In genomic region chr1:150414592-150414991, GRCh38 we compare ENCODE assay signal across 14 cellular contexts. TPM values are rescaled to one million over a fixed set of nuclear protein-coding genes. Genes with fewer than 3 reads are reported as not detected.
DNase-seq lines count a peak whose midpoint lies in the region; ATAC-seq and TF ChIP-seq lines count a peak whose summit lies in the region.
"Had no signal": no experiment of that assay in that cellular context is flagged by ENCODE, and none has a peak within 500 bp of the region (broad histone marks: within the 10 kb centered on the region; RNA-seq: fewer than 3 reads in every experiment).

No MANE protein-coding gene starts in this region.

- POLR2A ChIA-PET in CD8-positive, alpha-beta T cell (lab: Charles Lee): interaction anchor here (1.3 kb wide), 1 partner anchor 11 kb away, joined by 3 read pairs; no protein-coding TSS in a partner anchor
- POLR2A ChIA-PET in WTC11 (lab: Charles Lee): no interaction called here

- peaks cover 51% of the 10 kb centered on the region for H3K4me1 Mint-ChIP-seq in activated naive CD8-positive, alpha-beta T cell (ENCODE audit: low read depth)
- peaks cover 48% of the 10 kb centered on the region for H3K4me1 Mint-ChIP-seq in activated naive CD8-positive, alpha-beta T cell treated with anti-CD3 and anti-CD28 coated beads for 36 hours
- peaks cover 45% of the 10 kb centered on the region for H3K4me1 Mint-ChIP-seq in CD8-positive, alpha-beta T cell (ENCODE audit: low read depth)
- H3K4me1 Mint-ChIP-seq in WTC11: peaks cover 6% of the 10 kb centered on the region
- peaks cover 65% of the 10 kb centered on the region for H3K4me1 Mint-ChIP-seq in stimulated activated effector memory CD8-positive, alpha-beta T cell treated with anti-CD3 and anti-CD28 coated beads, Interleukin-12 subunit alpha, Interleukin-12 subunit beta, amount 100 ng/mL, for 72 hours

- CTCF ChIA-PET in CD8-positive, alpha-beta T cell (lab: Charles Lee): no interaction called here
- CTCF ChIA-PET in WTC11 (lab: Charles Lee): interaction anchor here (1.1 kb wide), 1 partner anchor 15 kb away, joined by 4 read pairs; no protein-coding TSS in a partner anchor

- H3K36me3 Mint-ChIP-seq in activated naive CD8-positive, alpha-beta T cell: peaks cover 3% of the 10 kb centered on the region
- H3K36me3 Mint-ChIP-seq in activated naive CD8-positive, alpha-beta T cell treated with anti-CD3 and anti-CD28 coated beads for 36 hours: peaks cover 14% of the 10 kb centered on the region
- H3K36me3 Mint-ChIP-seq in CD8-positive, alpha-beta T cell: peaks cover 42% of the 10 kb centered on the region
- 0 out of 2 replicates have a peak, but pooled peaks cover 4% of the 10 kb centered on the region for H3K36me3 Mint-ChIP-seq in WTC11
- H3K36me3 Mint-ChIP-seq in stimulated activated effector memory CD8-positive, alpha-beta T cell treated with anti-CD3 and anti-CD28 coated beads, Interleukin-12 subunit alpha, Interleukin-12 subunit beta, amount 100 ng/mL, for 72 hours: peaks cover 20% of the 10 kb centered on the region

- H3K27ac Mint-ChIP-seq in activated naive CD8-positive, alpha-beta T cell: peak overlapping the region; percentile 65
- no peak overlapping the region for H3K27ac Mint-ChIP-seq in activated naive CD8-positive, alpha-beta T cell treated with anti-CD3 and anti-CD28 coated beads for 36 hours
- H3K27ac Mint-ChIP-seq in CD8-positive, alpha-beta T cell: peak overlapping the region; percentile 4
- H3K27ac Mint-ChIP-seq in WTC11: 0 out of 2 replicates have a peak overlapping the region, but pooled peaks have one; percentile 12
- H3K27ac Mint-ChIP-seq in stimulated activated effector memory CD8-positive, alpha-beta T cell treated with anti-CD3 and anti-CD28 coated beads, Interleukin-12 subunit alpha, Interleukin-12 subunit beta, amount 100 ng/mL, for 72 hours: peak overlapping the region; percentile 30
- H3K27ac Mint-ChIP-seq: B cell had no signal

- no peak overlapping the region for H3K27ac ChIP-seq in CD8-positive, alpha-beta T cell (ENCODE audit: low read depth, low read length)
- no peak overlapping the region for H3K27ac ChIP-seq in effector memory CD4-positive, alpha-beta T cell (ENCODE audit: insufficient read depth, low read length, poor library complexity, severe bottlenecking)

- no peaks in the 10 kb centered on the region for H3K27me3 Mint-ChIP-seq in activated naive CD8-positive, alpha-beta T cell
- no peaks in the 10 kb centered on the region for H3K27me3 Mint-ChIP-seq in activated naive CD8-positive, alpha-beta T cell treated with anti-CD3 and anti-CD28 coated beads for 36 hours
- no peaks in the 10 kb centered on the region for H3K27me3 Mint-ChIP-seq in CD8-positive, alpha-beta T cell (ENCODE audit: low read depth)
- H3K27me3 Mint-ChIP-seq in WTC11 (ENCODE audit: low read depth): no peaks in the 10 kb centered on the region
- H3K27me3 Mint-ChIP-seq: B cell; CD8-positive, alpha-beta memory T cell had no signal

- H3K9me3 Mint-ChIP-seq in activated naive CD8-positive, alpha-beta T cell (ENCODE audit: low read depth): no peaks in the 10 kb centered on the region
- no peaks in the 10 kb centered on the region for H3K9me3 Mint-ChIP-seq in activated naive CD8-positive, alpha-beta T cell treated with anti-CD3 and anti-CD28 coated beads for 36 hours
- H3K9me3 Mint-ChIP-seq in CD8-positive, alpha-beta T cell: no peaks in the 10 kb centered on the region
- no peaks in the 10 kb centered on the region for H3K9me3 Mint-ChIP-seq in WTC11
- H3K9me3 Mint-ChIP-seq in stimulated activated effector memory CD8-positive, alpha-beta T cell treated with anti-CD3 and anti-CD28 coated beads, Interleukin-12 subunit alpha, Interleukin-12 subunit beta, amount 100 ng/mL, for 72 hours: no peaks in the 10 kb centered on the region
- H3K9me3 Mint-ChIP-seq: CD8-positive, alpha-beta memory T cell had no signal

- no peaks in the 10 kb centered on the region for H3K27me3 ChIP-seq in CD8-positive, alpha-beta T cell (ENCODE audit: insufficient read depth, low read length)
- H3K27me3 ChIP-seq in effector memory CD4-positive, alpha-beta T cell (replicated peaks; ENCODE audit: control insufficient read depth, insufficient read depth, low read length, poor library complexity, severe bottlenecking): no peaks in the 10 kb centered on the region

- no peak for DNase-seq in activated naive CD8-positive, alpha-beta T cell treated with anti-CD3 and anti-CD28 coated beads for 36 hours
- no peak for DNase-seq in CD8-positive, alpha-beta T cell
- no peak for DNase-seq in WTC11 (ENCODE audit: low spot score)
- DNase-seq in stimulated activated effector memory CD8-positive, alpha-beta T cell treated with anti-CD3 and anti-CD28 coated beads, Interleukin-12 subunit alpha, Interleukin-12 subunit beta, amount 100 ng/mL, for 72 hours (ENCODE audit: low spot score in 2 of 2): no peak
- DNase-seq in activated gamma-delta T cell treated with Interleukin-2 at 50 U/mL for 16 hours: no peak
- DNase-seq in effector memory CD4-positive, alpha-beta T cell: no peak
- DNase-seq: ACHN; C1 segment of cervical spinal cord; Caco-2; CD8-positive, alpha-beta memory T cell; GF-D8 had no signal

- no peak for TF ChIP-seq CTCF in CD8-positive, alpha-beta T cell (IDR thresholded peaks at IDR 0.05)
- TF ChIP-seq CTCF in WTC11 (IDR thresholded peaks at IDR 0.05): no peak

- H3K9me3 ChIP-seq in CD8-positive, alpha-beta T cell (ENCODE audit: low read length): no peaks in the 10 kb centered on the region
- H3K9me3 ChIP-seq in effector memory CD4-positive, alpha-beta T cell (ENCODE audit: control insufficient read depth, low read length): no peaks in the 10 kb centered on the region
- H3K9me3 ChIP-seq: Caco-2 had no signal

- no peak overlapping the region for H3K4me3 ChIP-seq in CD8-positive, alpha-beta T cell (ENCODE audit: low read depth, low read length)
- no peak overlapping the region for H3K4me3 ChIP-seq in effector memory CD4-positive, alpha-beta T cell (ENCODE audit: insufficient read depth, low read depth, low read length, poor library complexity, severe bottlenecking)

- H3K4me1 ChIP-seq in CD8-positive, alpha-beta T cell (ENCODE audit: insufficient read depth, low read length): no peaks in the 10 kb centered on the region
- peaks cover 2% of the 10 kb centered on the region for H3K4me1 ChIP-seq in effector memory CD4-positive, alpha-beta T cell (ENCODE audit: control insufficient read depth, insufficient read depth, low read length, poor library complexity, severe bottlenecking)

- H3K36me3 ChIP-seq in CD8-positive, alpha-beta T cell (ENCODE audit: insufficient read depth, low read length): no peaks in the 10 kb centered on the region
- H3K36me3 ChIP-seq in effector memory CD4-positive, alpha-beta T cell (ENCODE audit: control insufficient read depth, insufficient read depth, low read length): peaks cover 7% of the 10 kb centered on the region

- no peak for ATAC-seq in CD8-positive, alpha-beta T cell
- no peak for ATAC-seq in WTC11
- ATAC-seq in stimulated activated effector memory CD8-positive, alpha-beta T cell treated with anti-CD3 and anti-CD28 coated beads, Interleukin-12 subunit alpha, Interleukin-12 subunit beta, amount 100 ng/mL, for 72 hours: no peak
- ATAC-seq: HCT116 had no signal

- no peak overlapping the region for H3K4me3 Mint-ChIP-seq in activated naive CD8-positive, alpha-beta T cell
- H3K4me3 Mint-ChIP-seq in activated naive CD8-positive, alpha-beta T cell treated with anti-CD3 and anti-CD28 coated beads for 36 hours: no peak overlapping the region
- H3K4me3 Mint-ChIP-seq in CD8-positive, alpha-beta T cell: no peak overlapping the region
- no peak overlapping the region for H3K4me3 Mint-ChIP-seq in WTC11
- H3K4me3 Mint-ChIP-seq in stimulated activated effector memory CD8-positive, alpha-beta T cell treated with anti-CD3 and anti-CD28 coated beads, Interleukin-12 subunit alpha, Interleukin-12 subunit beta, amount 100 ng/mL, for 72 hours: no peak overlapping the region
- H3K4me3 Mint-ChIP-seq: B cell; CD8-positive, alpha-beta memory T cell had no signal

- intact Hi-C loops in CD8-positive, alpha-beta T cell (cut with DNase I, micrococcal nuclease): loop anchor here in 1 of 2 experiments (5.0 kb wide), 1 partner anchor 42 kb away; no protein-coding TSS in a partner anchor

TF ChIP-seq in WTC11, 78 proteins besides CTCF, POLR2A, EP300 and RAD21:
- TF ChIP-seq ATF6 (CRISPR knock-in tag; IDR thresholded peaks at IDR 0.05): no peak

RNA-seq across cellular contexts. Expression of gene RPRD2, which starts 50.6 kb away (rescaled TPM):
- 10 to 100 TPM; 21.7 to 22.8 TPM for total RNA-seq in activated naive CD8-positive, alpha-beta T cell treated with anti-CD3 and anti-CD28 coated beads for 36 hours
- 10 to 100 TPM; 31.8 to 35.0 TPM for total RNA-seq in CD8-positive, alpha-beta T cell
- total RNA-seq in WTC11 (2021): 25.4 to 26.4 TPM (median 26.1 TPM) in 3 replicates
